Comparison of ENCODE assay signal across 18 cellular contexts in genomic region chr15:63538876-63539275, GRCh38.
"Had no signal": no experiment of that assay in that cellular context is flagged by ENCODE, and none has a peak within 500 bp of the region (broad histone marks: within the 10 kb centered on the region; RNA-seq: fewer than 3 reads in every experiment).

No MANE protein-coding gene starts in this region.

- H3K4me3 ChIP-seq: tibial artery had no signal

- H3K27me3 ChIP-seq: dorsolateral prefrontal cortex, tibial artery had no signal

- H3K27me3 Mint-ChIP-seq: activated T-helper 17 cell treated with anti-CD3 and anti-CD28 coated beads, Interleukin-2, amount 50 U/mL, for 72 hours; brain; naive thymus-derived CD8-positive, alpha-beta T cell had no signal

- ATAC-seq: activated CD4-positive, CD25-positive, alpha-beta regulatory T cell treated with anti-CD3 and anti-CD28 coated beads, Interleukin-2, amount 50 U/mL, for 24 hours; activated T-helper 17 cell treated with anti-CD3 and anti-CD28 coated beads, Interleukin-2, amount 50 U/mL, for 72 hours; naive thymus-derived CD8-positive, alpha-beta T cell; stimulated activated naive CD8-positive, alpha-beta T cell treated with anti-CD3 and anti-CD28 coated beads, Interleukin-15, Interleukin-2, amounts not matched to agents 100 U/mL and 50 U/mL, for 24 hours had no signal

- FAIRE-seq: kidney, urothelium cell line had no signal

- DNase-seq: activated naive CD4-positive, alpha-beta T cell treated with Interleukin-2 at 50 U/mL for 16 hours; activated T-cell treated with anti-CD3 and anti-CD28 coated beads for 4 hours; foreskin melanocyte; kidney; mesenchymal stem cell; stimulated activated CD8-positive, alpha-beta memory T cell treated with anti-CD3 and anti-CD28 coated beads, Interleukin-4, amount 100 ng/mL, for 48 hours; stimulated activated naive CD8-positive, alpha-beta T cell treated with anti-CD3 and anti-CD28 coated beads, Interleukin-15, Interleukin-2, amounts not matched to agents 100 U/mL and 50 U/mL, for 24 hours; T-helper 1 cell; T-helper 9 cell had no signal

- H3K27ac ChIP-seq: dorsolateral prefrontal cortex, epithelial cell of prostate, parathyroid adenoma, tibial artery had no signal

- H3K9me3 ChIP-seq: tibial artery had no signal

- H3K4me1 ChIP-seq: parathyroid adenoma had no signal

- H3K9me3 Mint-ChIP-seq: activated T-helper 17 cell treated with anti-CD3 and anti-CD28 coated beads, Interleukin-2, amount 50 U/mL, for 72 hours; brain; naive thymus-derived CD8-positive, alpha-beta T cell had no signal

- H3K4me3 Mint-ChIP-seq: activated T-helper 17 cell treated with anti-CD3 and anti-CD28 coated beads, Interleukin-2, amount 50 U/mL, for 72 hours had no signal

- H2AFZ ChIP-seq: parathyroid adenoma had no signal

- H3K79me2 ChIP-seq: parathyroid adenoma had no signal

- H3K27ac Mint-ChIP-seq: activated T-helper 17 cell treated with anti-CD3 and anti-CD28 coated beads, Interleukin-2, amount 50 U/mL, for 72 hours had no signal
